9 cellular contexts compared by ENCODE assay signal in the genomic region with DNA sequence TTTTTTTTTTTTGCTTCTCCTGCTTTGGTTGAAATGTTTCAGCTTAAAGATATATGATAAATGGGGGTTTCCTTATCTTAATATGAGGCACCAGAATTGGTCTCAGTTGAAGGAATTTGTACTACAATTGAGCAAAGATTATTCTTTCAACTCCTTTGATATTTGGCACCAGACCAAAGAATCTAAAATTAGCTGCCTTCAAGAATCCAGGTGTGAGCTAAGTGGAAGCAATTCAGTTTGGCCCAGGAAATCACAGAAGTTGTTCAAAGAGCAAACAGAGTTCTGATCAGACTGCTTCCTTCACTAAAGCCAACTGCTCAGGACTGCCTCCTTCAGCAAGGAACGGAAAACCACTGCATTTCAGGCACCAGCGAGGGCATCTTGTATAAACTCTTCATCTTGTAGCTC.
A peak's percentile ranks its signal among the peaks of the same experiment; 100 is the strongest.
DNase-seq lines count a peak whose midpoint lies in the region; ATAC-seq and TF ChIP-seq lines count a peak whose summit lies in the region.
"Had no signal": no experiment of that assay in that cellular context is flagged by ENCODE, and none has a peak within 500 bp of the region (broad histone marks: within the 10 kb centered on the region; RNA-seq: fewer than 3 reads in every experiment).

No MANE protein-coding gene starts in this region.

- no peaks in the 10 kb centered on the region for H3K27me3 ChIP-seq in psoas muscle (ENCODE audit: insufficient read depth in 3 of 3, low read length in 2 of 3)

- TF ChIP-seq CTCF in GM10266 (IDR thresholded peaks at IDR 0.05; ENCODE audit: control insufficient read depth, insufficient read depth, low read depth, missing control alignments): peak; percentile 40
- no peak for TF ChIP-seq CTCF in natural killer cell (IDR thresholded peaks at IDR 0.05)
- TF ChIP-seq CTCF in psoas muscle (IDR thresholded peaks at IDR 0.05): no peak

- WGBS in psoas muscle, 3 donors: 72 to 80% (median 78%) methylated on average over 2 of the region's 2 CpGs

- CTCF ChIA-PET in activated CD8-positive, alpha-beta T cell treated with anti-CD3 and anti-CD28 coated beads, Interleukin-2, amount 10 ng/mL, durations not matched to agents 7 days and 5 days (lab: Charles Lee): interaction anchor here (1.2 to 1.8 kb wide), 6 partner anchors 9 to 120 kb away, joined by 3 to 13 read pairs (median 5); a partner anchor contains a TSS
- CTCF ChIA-PET in HEK293T (lab: Yijun Ruan, JAX): interaction anchor here (0.6 kb wide), 1 partner anchor 40 kb away, joined by 3 read pairs; no protein-coding TSS in a partner anchor

- peak; percentile 45 for ATAC-seq in HG02884 (IDR thresholded peaks at IDR 0.05; ENCODE audit: unreplicated experiment)
- ATAC-seq in activated CD8-positive, alpha-beta T cell treated with anti-CD3 and anti-CD28 coated beads, Interleukin-2, amount 10 ng/mL, durations not matched to agents 7 days and 5 days: no peak
- no peak for ATAC-seq in natural killer cell
- ATAC-seq in GM19452 (IDR thresholded peaks at IDR 0.05; ENCODE audit: unreplicated experiment): no peak
- ATAC-seq in psoas muscle: no peak

- no peak overlapping the region for H3K4me3 ChIP-seq in psoas muscle
- H3K4me3 ChIP-seq: prostate gland had no signal

- peaks cover 29% of the 10 kb centered on the region for H3K4me1 ChIP-seq in psoas muscle
- H3K4me1 ChIP-seq: prostate gland had no signal

- no peaks in the 10 kb centered on the region for H3K36me3 ChIP-seq in psoas muscle (ENCODE audit: insufficient read depth in 1 of 2, low read depth in 1 of 2)
- H3K36me3 ChIP-seq: prostate gland had no signal

- POLR2A ChIA-PET in activated CD8-positive, alpha-beta T cell treated with anti-CD3 and anti-CD28 coated beads, Interleukin-2, amount 10 ng/mL, durations not matched to agents 7 days and 5 days (lab: Charles Lee): no interaction called here
- POLR2A ChIA-PET in HEK293T (lab: Yijun Ruan, JAX): no interaction called here

- H3K9me3 Mint-ChIP-seq in activated CD8-positive, alpha-beta T cell treated with anti-CD3 and anti-CD28 coated beads, Interleukin-2, amount 10 ng/mL, durations not matched to agents 7 days and 5 days (ENCODE audit: insufficient read depth): peaks cover 5% of the 10 kb centered on the region
- H3K9me3 Mint-ChIP-seq in natural killer cell: peaks cover 2% of the 10 kb centered on the region in 2 donors

- H3K36me3 Mint-ChIP-seq in activated CD8-positive, alpha-beta T cell treated with anti-CD3 and anti-CD28 coated beads, Interleukin-2, amount 10 ng/mL, durations not matched to agents 7 days and 5 days (ENCODE audit: low read depth): no peaks in the 10 kb centered on the region
- no peaks in the 10 kb centered on the region for H3K36me3 Mint-ChIP-seq in natural killer cell

- peaks cover 50% of the 10 kb centered on the region for H3K4me1 Mint-ChIP-seq in activated CD8-positive, alpha-beta T cell treated with anti-CD3 and anti-CD28 coated beads, Interleukin-2, amount 10 ng/mL, durations not matched to agents 7 days and 5 days (ENCODE audit: low read depth)
- peaks cover 45 to 46% of the 10 kb centered on the region in 2 donors for H3K4me1 Mint-ChIP-seq in natural killer cell

- no peak overlapping the region for H3K27ac ChIP-seq in psoas muscle
- H3K27ac ChIP-seq: prostate gland had no signal

- peak overlapping the region; percentile 56 for H3K27ac Mint-ChIP-seq in activated CD8-positive, alpha-beta T cell treated with anti-CD3 and anti-CD28 coated beads, Interleukin-2, amount 10 ng/mL, durations not matched to agents 7 days and 5 days
- peak overlapping the region; percentile 97 for H3K27ac Mint-ChIP-seq in natural killer cell

- intact Hi-C loops in natural killer cell (cut with micrococcal nuclease): loop anchor here (2.0 to 10.0 kb wide), 3 partner anchors 97 to 665 kb away; a partner anchor contains a TSS
- intact Hi-C loops in psoas muscle (cut with DNase I): no loop called here

- H3K9me3 ChIP-seq in psoas muscle: no peaks in the 10 kb centered on the region
- H3K9me3 ChIP-seq: prostate gland had no signal

- no peaks in the 10 kb centered on the region for H3K27me3 Mint-ChIP-seq in activated CD8-positive, alpha-beta T cell treated with anti-CD3 and anti-CD28 coated beads, Interleukin-2, amount 10 ng/mL, durations not matched to agents 7 days and 5 days (ENCODE audit: low read depth)
- peaks cover 0 to 3% of the 10 kb centered on the region in 2 donors for H3K27me3 Mint-ChIP-seq in natural killer cell (ENCODE audit: low read depth in 2 of 2)

- H3K4me3 Mint-ChIP-seq in activated CD8-positive, alpha-beta T cell treated with anti-CD3 and anti-CD28 coated beads, Interleukin-2, amount 10 ng/mL, durations not matched to agents 7 days and 5 days: no peak overlapping the region
- peak overlapping the region; percentile 79 for H3K4me3 Mint-ChIP-seq in natural killer cell

- DNase-seq in GM10266 (ENCODE audit: extremely low spot score) (no peak), natural killer cell (no peak), HEK293T (ENCODE audit: extremely low spot score) (no peak), psoas muscle (no peak)
- no peak for DNase-seq in activated CD8-positive, alpha-beta T cell treated with anti-CD3 and anti-CD28 coated beads, Interleukin-2, amount 10 ng/mL, durations not matched to agents 7 days and 5 days
- no peak for DNase-seq in effector CD4-positive, alpha-beta T cell

TF ChIP-seq in HEK293T, 16 proteins besides CTCF, POLR2A, EP300 and RAD21:
- TF ChIP-seq LEF1 (IDR thresholded peaks at IDR 0.05; ENCODE audit: borderline replicate concordance) (no peak), TARDBP (IDR thresholded peaks at IDR 0.05) (no peak), NFRKB (IDR thresholded peaks at IDR 0.05) (no peak), BHLHE40 (IDR thresholded peaks at IDR 0.05; ENCODE audit: borderline replicate concordance) (no peak)
